1 cellular context compared by ENCODE assay signal in the genomic region with DNA sequence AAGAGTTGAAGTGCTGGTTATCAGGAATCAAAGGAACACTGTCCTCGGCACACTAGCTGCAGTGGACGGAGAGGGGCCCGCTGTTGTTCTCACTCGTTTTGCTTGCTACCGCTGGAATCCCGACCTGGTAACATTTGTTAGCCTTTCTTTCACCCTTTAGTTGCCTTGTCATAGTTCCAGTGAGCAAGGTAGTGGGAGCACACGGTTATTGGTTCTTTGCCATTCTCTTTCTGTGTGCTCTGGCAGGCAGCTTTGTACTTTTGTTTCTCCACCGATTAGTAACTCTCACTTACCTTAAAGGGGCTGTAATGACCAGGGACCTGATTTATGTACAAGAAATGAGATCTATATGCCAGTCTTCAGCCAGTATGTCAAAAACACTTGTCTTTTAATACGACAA.
TF ChIP-seq lines count a peak whose summit lies in the region.

No MANE protein-coding gene starts in this region.

TF ChIP-seq in GM12878, 131 proteins besides CTCF, POLR2A, EP300 and RAD21:
- no peak for TF ChIP-seq NRF1 (conservative IDR thresholded peaks at IDR 0.05; ENCODE audit: low read depth, low read length)
- no peak for TF ChIP-seq RELA (IDR thresholded peaks at IDR 0.05; ENCODE audit: borderline replicate concordance, partially characterized antibody)
- TF ChIP-seq FOS (IDR thresholded peaks at IDR 0.05; ENCODE audit: borderline replicate concordance, extremely low read depth, insufficient read length) = no peak
- TF ChIP-seq KDM1A (IDR thresholded peaks at IDR 0.05; ENCODE audit: borderline replicate concordance) = no peak
- TF ChIP-seq LARP7 (IDR thresholded peaks at IDR 0.05) = no peak
- TF ChIP-seq RAD51 (IDR thresholded peaks at IDR 0.05) = no peak
- TF ChIP-seq, protein P1, sequence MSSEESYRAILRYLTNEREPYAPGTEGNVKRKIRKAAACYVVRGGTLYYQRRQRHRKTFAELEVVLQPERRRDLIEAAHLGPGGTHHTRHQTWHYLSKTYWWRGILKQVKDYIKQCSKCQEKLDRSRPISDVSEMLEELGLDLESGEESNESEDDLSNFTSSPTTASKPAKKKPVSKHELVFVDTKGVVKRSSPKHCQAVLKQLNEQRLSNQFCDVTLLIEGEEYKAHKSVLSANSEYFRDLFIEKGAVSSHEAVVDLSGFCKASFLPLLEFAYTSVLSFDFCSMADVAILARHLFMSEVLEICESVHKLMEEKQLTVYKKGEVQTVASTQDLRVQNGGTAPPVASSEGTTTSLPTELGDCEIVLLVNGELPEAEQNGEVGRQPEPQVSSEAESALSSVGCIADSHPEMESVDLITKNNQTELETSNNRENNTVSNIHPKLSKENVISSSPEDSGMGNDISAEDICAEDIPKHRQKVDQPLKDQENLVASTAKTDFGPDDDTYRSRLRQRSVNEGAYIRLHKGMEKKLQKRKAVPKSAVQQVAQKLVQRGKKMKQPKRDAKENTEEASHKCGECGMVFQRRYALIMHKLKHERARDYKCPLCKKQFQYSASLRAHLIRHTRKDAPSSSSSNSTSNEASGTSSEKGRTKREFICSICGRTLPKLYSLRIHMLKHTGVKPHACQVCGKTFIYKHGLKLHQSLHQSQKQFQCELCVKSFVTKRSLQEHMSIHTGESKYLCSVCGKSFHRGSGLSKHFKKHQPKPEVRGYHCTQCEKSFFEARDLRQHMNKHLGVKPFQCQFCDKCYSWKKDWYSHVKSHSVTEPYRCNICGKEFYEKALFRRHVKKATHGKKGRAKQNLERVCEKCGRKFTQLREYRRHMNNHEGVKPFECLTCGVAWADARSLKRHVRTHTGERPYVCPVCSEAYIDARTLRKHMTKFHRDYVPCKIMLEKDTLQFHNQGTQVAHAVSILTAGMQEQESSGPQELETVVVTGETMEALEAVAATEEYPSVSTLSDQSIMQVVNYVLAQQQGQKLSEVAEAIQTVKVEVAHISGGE (CRISPR knock-in tag; IDR thresholded peaks at IDR 0.05) = no peak
- no peak for TF ChIP-seq ATF7 (IDR thresholded peaks at IDR 0.05; ENCODE audit: low read depth)
- no peak for TF ChIP-seq TARDBP (IDR thresholded peaks at IDR 0.05; ENCODE audit: borderline replicate concordance)
- TF ChIP-seq MXI1 (IDR thresholded peaks at IDR 0.05; ENCODE audit: low read depth, low read length) = no peak
- TF ChIP-seq RBBP5 (conservative IDR thresholded peaks at IDR 0.05) = no peak
- TF ChIP-seq SIN3A (IDR thresholded peaks at IDR 0.05; ENCODE audit: low read depth, low read length) = no peak
- no peak for TF ChIP-seq CREM (IDR thresholded peaks at IDR 0.05; ENCODE audit: low read depth)
- TF ChIP-seq, protein P2, sequence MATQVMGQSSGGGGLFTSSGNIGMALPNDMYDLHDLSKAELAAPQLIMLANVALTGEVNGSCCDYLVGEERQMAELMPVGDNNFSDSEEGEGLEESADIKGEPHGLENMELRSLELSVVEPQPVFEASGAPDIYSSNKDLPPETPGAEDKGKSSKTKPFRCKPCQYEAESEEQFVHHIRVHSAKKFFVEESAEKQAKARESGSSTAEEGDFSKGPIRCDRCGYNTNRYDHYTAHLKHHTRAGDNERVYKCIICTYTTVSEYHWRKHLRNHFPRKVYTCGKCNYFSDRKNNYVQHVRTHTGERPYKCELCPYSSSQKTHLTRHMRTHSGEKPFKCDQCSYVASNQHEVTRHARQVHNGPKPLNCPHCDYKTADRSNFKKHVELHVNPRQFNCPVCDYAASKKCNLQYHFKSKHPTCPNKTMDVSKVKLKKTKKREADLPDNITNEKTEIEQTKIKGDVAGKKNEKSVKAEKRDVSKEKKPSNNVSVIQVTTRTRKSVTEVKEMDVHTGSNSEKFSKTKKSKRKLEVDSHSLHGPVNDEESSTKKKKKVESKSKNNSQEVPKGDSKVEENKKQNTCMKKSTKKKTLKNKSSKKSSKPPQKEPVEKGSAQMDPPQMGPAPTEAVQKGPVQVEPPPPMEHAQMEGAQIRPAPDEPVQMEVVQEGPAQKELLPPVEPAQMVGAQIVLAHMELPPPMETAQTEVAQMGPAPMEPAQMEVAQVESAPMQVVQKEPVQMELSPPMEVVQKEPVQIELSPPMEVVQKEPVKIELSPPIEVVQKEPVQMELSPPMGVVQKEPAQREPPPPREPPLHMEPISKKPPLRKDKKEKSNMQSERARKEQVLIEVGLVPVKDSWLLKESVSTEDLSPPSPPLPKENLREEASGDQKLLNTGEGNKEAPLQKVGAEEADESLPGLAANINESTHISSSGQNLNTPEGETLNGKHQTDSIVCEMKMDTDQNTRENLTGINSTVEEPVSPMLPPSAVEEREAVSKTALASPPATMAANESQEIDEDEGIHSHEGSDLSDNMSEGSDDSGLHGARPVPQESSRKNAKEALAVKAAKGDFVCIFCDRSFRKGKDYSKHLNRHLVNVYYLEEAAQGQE (IDR thresholded peaks at IDR 0.05; ENCODE audit: low read depth, low read length) = no peak
- TF ChIP-seq GATAD2B (conservative IDR thresholded peaks at IDR 0.05; ENCODE audit: low read depth) = no peak
- no peak for TF ChIP-seq EZH2 (IDR thresholded peaks at IDR 0.05; ENCODE audit: borderline replicate concordance, control insufficient read depth, low read depth, low read length)
- TF ChIP-seq SIX5 (IDR thresholded peaks at IDR 0.05; ENCODE audit: low read depth, low read length, severe bottlenecking) = no peak
